1 cellular context compared by ENCODE assay signal in the genomic region with DNA sequence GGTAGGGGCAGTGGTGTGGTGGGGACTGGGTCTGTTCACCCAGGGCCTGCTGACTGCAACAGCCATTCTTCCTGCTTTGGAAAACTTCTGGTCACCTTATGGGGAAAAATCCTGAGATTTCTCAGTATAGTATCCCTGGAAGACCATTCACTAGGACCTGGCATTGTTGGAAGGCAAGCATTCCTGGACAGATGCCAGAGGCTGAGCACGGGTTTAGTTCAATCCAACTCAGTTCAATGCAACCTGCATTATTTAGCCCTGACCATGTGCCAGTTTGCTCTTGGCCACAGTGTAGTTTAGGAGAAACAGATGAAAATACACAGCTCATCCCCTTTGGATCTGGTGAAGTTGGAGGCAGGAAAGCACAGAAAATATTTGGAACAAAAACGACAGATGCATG.
TF ChIP-seq lines count a peak whose summit lies in the region.

No MANE protein-coding gene starts in this region.

TF ChIP-seq in HepG2, 621 proteins besides CTCF, POLR2A, EP300 and RAD21 (continued from another document):
- TF ChIP-seq KAT2B (IDR thresholded peaks at IDR 0.05; ENCODE audit: borderline replicate concordance, low read depth, low read length) (no peak), SAP130 (CRISPR knock-in tag; IDR thresholded peaks at IDR 0.05; ENCODE audit: low read depth) (no peak), SNAPC2 (CRISPR knock-in tag; IDR thresholded peaks at IDR 0.05) (no peak), PTBP1 (IDR thresholded peaks at IDR 0.05; ENCODE audit: low read depth, low read length, poor library complexity, severe bottlenecking) (no peak), PPARG (CRISPR knock-in tag; conservative IDR thresholded peaks at IDR 0.05) (no peak), ZNF567 (CRISPR knock-in tag; IDR thresholded peaks at IDR 0.05; ENCODE audit: borderline replicate concordance) (no peak), SCMH1 (CRISPR knock-in tag; IDR thresholded peaks at IDR 0.05; ENCODE audit: borderline replicate concordance) (no peak)
- TF ChIP-seq, protein P1, sequence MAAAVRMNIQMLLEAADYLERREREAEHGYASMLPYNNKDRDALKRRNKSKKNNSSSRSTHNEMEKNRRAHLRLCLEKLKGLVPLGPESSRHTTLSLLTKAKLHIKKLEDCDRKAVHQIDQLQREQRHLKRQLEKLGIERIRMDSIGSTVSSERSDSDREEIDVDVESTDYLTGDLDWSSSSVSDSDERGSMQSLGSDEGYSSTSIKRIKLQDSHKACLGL (CRISPR knock-in tag; IDR thresholded peaks at IDR 0.05), result no peak
- TF ChIP-seq, protein P2, sequence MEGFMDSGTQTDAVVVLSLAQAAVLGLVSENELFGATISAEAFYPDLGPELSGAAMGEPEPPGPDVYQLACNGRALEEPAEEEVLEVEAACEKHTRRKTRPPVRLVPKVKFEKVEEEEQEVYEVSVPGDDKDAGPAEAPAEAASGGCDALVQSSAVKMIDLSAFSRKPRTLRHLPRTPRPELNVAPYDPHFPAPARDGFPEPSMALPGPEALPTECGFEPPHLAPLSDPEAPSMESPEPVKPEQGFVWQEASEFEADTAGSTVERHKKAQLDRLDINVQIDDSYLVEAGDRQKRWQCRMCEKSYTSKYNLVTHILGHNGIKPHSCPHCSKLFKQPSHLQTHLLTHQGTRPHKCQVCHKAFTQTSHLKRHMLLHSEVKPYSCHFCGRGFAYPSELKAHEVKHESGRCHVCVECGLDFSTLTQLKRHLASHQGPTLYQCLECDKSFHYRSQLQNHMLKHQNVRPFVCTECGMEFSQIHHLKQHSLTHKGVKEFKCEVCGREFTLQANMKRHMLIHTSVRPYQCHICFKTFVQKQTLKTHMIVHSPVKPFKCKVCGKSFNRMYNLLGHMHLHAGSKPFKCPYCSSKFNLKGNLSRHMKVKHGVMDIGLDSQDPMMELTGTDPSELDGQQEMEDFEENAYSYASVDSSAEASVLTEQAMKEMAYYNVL (CRISPR knock-in tag; IDR thresholded peaks at IDR 0.05; ENCODE audit: borderline replicate concordance), result no peak
TF ChIP-seq in HepG2: peak in this region for 0.
